23 cellular contexts compared by ENCODE assay signal in the genomic region with DNA sequence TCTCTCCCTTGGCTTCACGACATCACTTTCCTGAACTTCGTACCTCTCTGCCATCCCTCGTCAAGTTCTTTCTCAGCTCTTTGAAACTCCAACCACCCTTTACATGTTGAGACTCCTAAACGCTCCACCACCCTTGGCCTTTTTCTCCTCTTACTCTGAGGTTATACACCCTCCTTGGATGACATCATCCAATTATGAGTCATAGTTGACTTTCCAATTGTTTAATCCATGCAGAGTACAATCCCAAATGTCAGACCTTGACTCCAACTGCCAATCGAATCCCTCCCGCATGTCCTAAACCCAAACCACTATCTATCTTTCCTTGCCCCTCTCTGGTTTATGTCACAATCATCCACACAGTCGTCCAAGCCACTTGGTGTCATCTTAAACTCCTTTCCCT. TPM values are rescaled to one million over a fixed set of nuclear protein-coding genes. Genes with fewer than 3 reads are reported as not detected.
"Had no signal": no experiment of that assay in that cellular context is flagged by ENCODE, and none has a peak within 500 bp of the region (broad histone marks: within the 10 kb centered on the region; RNA-seq: fewer than 3 reads in every experiment).

No MANE protein-coding gene starts in this region.

- H3K36me3 ChIP-seq: heart left ventricle, thyroid gland, upper lobe of right lung had no signal

- H3K4me3 ChIP-seq: heart left ventricle, thyroid gland, upper lobe of right lung had no signal

- DNase-seq: activated CD4-positive, alpha-beta T cell treated with anti-CD3 and anti-CD28 coated beads for 1 hour; activated CD4-positive, alpha-beta T cell treated with anti-CD3 and anti-CD28 coated beads, Interleukin-2, amount 50 U/mL, for 1 hour; activated T-cell treated with anti-CD3 and anti-CD28 coated beads, Interleukin-2, amount 50 U/mL, for 1 hour; aorta; dermis blood vessel endothelial cell; effector CD8-positive, alpha-beta T cell; heart left ventricle; left cardiac atrium; midbrain; stimulated activated CD4-positive, alpha-beta T cell treated with anti-CD3 and anti-CD28 coated beads, Interleukin-4, amount 100 ng/mL, for 4 hours; substantia nigra; thyroid gland; upper lobe of right lung had no signal

- H3K9me3 ChIP-seq: thyroid gland, upper lobe of right lung had no signal

- ATAC-seq: activated naive CD4-positive, alpha-beta T cell treated with anti-CD3 and anti-CD28 coated beads, Interleukin-2, amount 50 U/mL, for 72 hours; activated T-helper 17 cell treated with anti-CD3 and anti-CD28 coated beads, Interleukin-2, amount 50 U/mL, for 72 hours; heart left ventricle; left cardiac atrium; natural killer cell treated with Interleukin-12 subunit alpha and Interleukin-12 subunit beta and Interleukin-15 and Interleukin-18, amount 100 ng/mL, for 72 hours; upper lobe of right lung had no signal

- FAIRE-seq: islet of Langerhans, TTC549 had no signal

- H3K27me3 ChIP-seq: thyroid gland, upper lobe of right lung had no signal

- H3K27ac ChIP-seq: heart left ventricle, thyroid gland, upper lobe of right lung had no signal

- H3K4me1 ChIP-seq: heart left ventricle, thyroid gland, upper lobe of right lung had no signal

RNA-seq across cellular contexts. Expression of a gene that starts 18.4 kb away (rescaled TPM):
- total RNA-seq: activated naive CD4-positive, alpha-beta T cell treated with anti-CD3 and anti-CD28 coated beads, Interleukin-2, amount 50 U/mL, for 72 hours; activated T-helper 17 cell treated with anti-CD3 and anti-CD28 coated beads, Interleukin-2, amount 50 U/mL, for 72 hours; aorta; dermis blood vessel endothelial cell; heart left ventricle; left cardiac atrium; liver; natural killer cell treated with Interleukin-12 subunit alpha and Interleukin-12 subunit beta and Interleukin-15 and Interleukin-18, amount 100 ng/mL, for 72 hours; osteocyte; progenitor cell of endocrine pancreas; upper lobe of right lung had no signal
- polyA plus RNA-seq: adipose tissue, aorta, esophagus, heart left ventricle, liver had no signal
